24 cellular contexts compared by ENCODE assay signal in genomic region chr11:72466410-72466809, GRCh38.
"Had no signal": no experiment of that assay in that cellular context is flagged by ENCODE, and none has a peak within 500 bp of the region (broad histone marks: within the 10 kb centered on the region; RNA-seq: fewer than 3 reads in every experiment).

No MANE protein-coding gene starts in this region.

- H3K27ac ChIP-seq: colonic mucosa, epithelial cell of prostate, esophagus squamous epithelium, gastrocnemius medialis, heart right ventricle, left lung, lower lobe of right lung had no signal

- H3K36me3 Mint-ChIP-seq: mesothelial cell of epicardium had no signal

- H3K9me3 ChIP-seq: colonic mucosa, esophagus squamous epithelium, gastrocnemius medialis, heart right ventricle, left lung, lower lobe of right lung, mucosa of descending colon had no signal

- H3K4me3 Mint-ChIP-seq: dendritic cell treated with granulocyte-macrophage colony-stimulating factor and Interleukin-4, amounts not matched to agents 40 ng/mL and 50 ng/mL, for 4 days; effector memory CD8-positive, alpha-beta T cell; endodermal cell; mesothelial cell of epicardium had no signal

- H3K9me3 Mint-ChIP-seq: dendritic cell treated with granulocyte-macrophage colony-stimulating factor and Interleukin-4, amounts not matched to agents 40 ng/mL and 50 ng/mL, for 4 days; effector memory CD8-positive, alpha-beta T cell; endodermal cell; mesothelial cell of epicardium had no signal

- H3K4me3 ChIP-seq: colonic mucosa, esophagus squamous epithelium, gastrocnemius medialis, heart right ventricle, left lung, lower lobe of right lung, mucosa of descending colon had no signal

- ATAC-seq: effector memory CD8-positive, alpha-beta T cell; esophagus mucosa; gastrocnemius medialis; heart right ventricle; left cardiac atrium; left lung; left ventricle myocardium superior; lower lobe of right lung; mucosa of descending colon had no signal

- H3K36me3 ChIP-seq: colonic mucosa, esophagus squamous epithelium, gastrocnemius medialis, heart right ventricle, left lung, lower lobe of right lung had no signal

- H3K27ac Mint-ChIP-seq: dendritic cell treated with granulocyte-macrophage colony-stimulating factor and Interleukin-4, amounts not matched to agents 40 ng/mL and 50 ng/mL, for 4 days; effector memory CD8-positive, alpha-beta T cell; endodermal cell; mesothelial cell of epicardium had no signal

- H3K27me3 ChIP-seq: colonic mucosa, gastrocnemius medialis had no signal

- DNase-seq: colonic mucosa; cortex of kidney; effector CD8-positive, alpha-beta T cell; effector memory CD8-positive, alpha-beta T cell; endodermal cell; erythroblast; esophagus squamous epithelium; foreskin fibroblast; foreskin melanocyte; gastrocnemius medialis; glutamatergic neuron; head of caudate nucleus; heart right ventricle; hippocampal formation; left cardiac atrium; left lung; left ventricle myocardium superior; lower lobe of right lung; mesenchymal stem cell; mucosa of descending colon had no signal

- H3K4me1 ChIP-seq: colonic mucosa, left lung, lower lobe of right lung had no signal
